Comparison of ENCODE assay signal across 8 cellular contexts in genomic region chr7:131867461-131867860, GRCh38.
"Had no signal": no experiment of that assay in that cellular context is flagged by ENCODE, and none has a peak within 500 bp of the region (broad histone marks: within the 10 kb centered on the region; RNA-seq: fewer than 3 reads in every experiment).

No MANE protein-coding gene starts in this region.

- ATAC-seq: GM12878 had no signal

- H3K4me3 ChIP-seq: GM12878 had no signal

- FAIRE-seq: G401.6, GM12878, GM12891, GM12892, GM18507, GM19239 had no signal

- DNase-seq: GDM1, GF-D8 had no signal
